9 cellular contexts compared by ENCODE assay signal in the genomic region with DNA sequence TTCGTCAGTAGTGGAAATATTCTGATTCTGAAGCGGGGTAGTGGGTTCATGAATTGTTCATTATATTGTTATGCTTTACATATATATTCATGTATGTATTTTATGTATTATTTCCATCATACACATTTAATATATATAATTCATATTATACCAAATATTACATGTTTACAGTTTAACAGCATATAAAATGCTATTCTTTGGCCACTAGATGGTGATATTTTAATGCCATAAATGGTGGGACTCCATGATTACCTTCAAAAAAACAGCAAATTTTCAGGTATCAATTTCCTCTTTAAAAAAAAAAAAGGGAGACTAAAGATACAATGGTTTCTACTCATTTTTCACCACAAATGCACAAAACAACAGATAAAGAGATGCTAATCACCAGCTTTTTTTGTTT. TPM values are rescaled to one million over a fixed set of nuclear protein-coding genes. Genes with fewer than 3 reads are reported as not detected.
DNase-seq lines count a peak whose midpoint lies in the region; ATAC-seq, FAIRE-seq and TF ChIP-seq lines count a peak whose summit lies in the region.
"Had no signal": no experiment of that assay in that cellular context is flagged by ENCODE, and none has a peak within 500 bp of the region (broad histone marks: within the 10 kb centered on the region; RNA-seq: fewer than 3 reads in every experiment).

No MANE protein-coding gene starts in this region.

- TF ChIP-seq CTCF in A549 (IDR thresholded peaks at IDR 0.05) (peak; percentile 63; the same call in 2 of the 3 replicates), GM13977 (IDR thresholded peaks at IDR 0.05; ENCODE audit: extremely low read depth, insufficient read depth, missing control alignments) (peak; percentile 36), Panc1 (IDR thresholded peaks at IDR 0.05) (peak; percentile 50; the same call in 1 of the 2 replicates), gastroesophageal sphincter (IDR thresholded peaks at IDR 0.05) (peak; percentile 25 to 48 (median 38))

- in situ Hi-C loops in GM13977 (cut with MboI; ENCODE audit: low pct_unique_long_range_greater_than_20kb, low sequenced_read_pairs, unreplicated experiment): loop anchor here (10.0 to 25.0 kb wide), 2 partner anchors 128 to 735 kb away; no protein-coding TSS in a partner anchor
- in situ Hi-C loops in Panc1 (cut with HindIII; ENCODE audit: low pct_unique_long_range_greater_than_20kb, low sequenced_read_pairs): no loop called here

- BruUV-seq in Panc1 (replicated peaks; lab: Mats Ljungman, UMichigan): no TSS peak

- H3K27ac ChIP-seq in A549 (no peak overlapping the region), Panc1 (ENCODE audit: low read length) (no peak overlapping the region), gastroesophageal sphincter (no peak overlapping the region), substantia nigra (ENCODE audit: low read depth, low read length, poor library complexity, severe bottlenecking) (no peak overlapping the region)

- peak; percentile 67 to 74 for TF ChIP-seq RAD21 in A549 (conservative IDR thresholded peaks at IDR 0.05 in 1 of 2, IDR thresholded peaks at IDR 0.05 in 1 of 2)

- CTCF ChIA-PET in A549 (lab: Yijun Ruan, JAX) (interaction anchor here (0.6 to 6.1 kb wide), 25 partner anchors 10 to 304 kb away, joined by 3 to 28 read pairs (median 3); a partner anchor contains a TSS), Panc1 (lab: Charles Lee) (no interaction called here)

- TF ChIP-seq EP300 in A549 (IDR thresholded peaks at IDR 0.05) (no peak), gastroesophageal sphincter (IDR thresholded peaks at IDR 0.05) (no peak)

- no peak overlapping the region for H3K4me3 ChIP-seq in A549
- H3K4me3 ChIP-seq in Panc1 (ENCODE audit: low read depth in 2 of 2, low read length in 2 of 2): no peak overlapping the region
- no peak overlapping the region for H3K4me3 ChIP-seq in gastroesophageal sphincter

- no peaks in the 10 kb centered on the region for H3K9me3 ChIP-seq in A549
- H3K9me3 ChIP-seq in Panc1 (ENCODE audit: control insufficient read depth, insufficient read depth, low read depth, low read length): no peaks in the 10 kb centered on the region
- no peaks in the 10 kb centered on the region for H3K9me3 ChIP-seq in gastroesophageal sphincter

- intact Hi-C loops in Panc1 (cut with micrococcal nuclease; ENCODE audit: unreplicated experiment): loop anchor here (1.0 kb wide), 1 partner anchor 127 kb away; no protein-coding TSS in a partner anchor

- no peak for FAIRE-seq in A549 (lab: Jason Lieb, UNC)

- POLR2A ChIA-PET in A549 (lab: Yijun Ruan, JAX): no interaction called here
- POLR2A ChIA-PET in Panc1 (lab: Charles Lee): no interaction called here

- H3K36me3 ChIP-seq in Panc1 (ENCODE audit: control insufficient read depth, insufficient read depth, low read length): peaks cover 1% of the 10 kb centered on the region; the same call in 1 of the 2 replicates
- peaks cover 4 to 66% of the 10 kb centered on the region in 2 donors for H3K36me3 ChIP-seq in gastroesophageal sphincter

- H3K4me1 ChIP-seq in A549: 0 out of 3 replicates have a peak, but pooled peaks cover 3% of the 10 kb centered on the region
- H3K4me1 ChIP-seq in Panc1 (ENCODE audit: control insufficient read depth, insufficient read depth, low read length): no peaks in the 10 kb centered on the region
- peaks cover 0 to 6% (median 0%) of the 10 kb centered on the region in 3 donors for H3K4me1 ChIP-seq in gastroesophageal sphincter

- TF ChIP-seq POLR2A in A549 (IDR thresholded peaks at IDR 0.05; ENCODE audit: low read length) (no peak), gastroesophageal sphincter (IDR thresholded peaks at IDR 0.05) (no peak)

- 48% methylated on average over 2 of the region's 2 CpGs for WGBS in A549 (ENCODE audit: missing lambda C conversion rate)
- WGBS in gastroesophageal sphincter (ENCODE audit: low coverage in 1 of 2), 2 donors: 81 to 98% methylated on average over 2 of the region's 2 CpGs

- H3K27me3 ChIP-seq in Panc1 (ENCODE audit: control insufficient read depth, insufficient read depth, low read length) (no peaks in the 10 kb centered on the region), gastroesophageal sphincter (no peaks in the 10 kb centered on the region)

- ATAC-seq in A549 (peak in 1 of 2 experiments; percentile 71; a peak in 3 of 6 replicates), Panc1 (no peak), gastroesophageal sphincter (no peak)

- H3K4me2 ChIP-seq in A549: no peak overlapping the region

- DNase-seq in A549 (ENCODE audit: low read depth in 1 of 2, low spot score in 1 of 2): peak in 1 of 2 experiments; percentile 37
- no peak for DNase-seq in GM13977 (ENCODE audit: low spot score)
- no peak for DNase-seq in Panc1 (ENCODE audit: low read depth, low spot score)
- no peak for DNase-seq in activated CD4-positive, alpha-beta T cell treated with anti-CD3 and anti-CD28 coated beads for 48 hours
- no peak for DNase-seq in occipital lobe (lab: John Stamatoyannopoulos, UW)
- no peak for DNase-seq in substantia nigra (lab: John Stamatoyannopoulos, UW)
- DNase-seq in stimulated activated CD8-positive, alpha-beta memory T cell treated with anti-CD3 and anti-CD28 coated beads, Interleukin-4, amount 100 ng/mL, for 48 hours: no peak

TF ChIP-seq in A549, 52 proteins besides CTCF, POLR2A, EP300 and RAD21:
- TF ChIP-seq RNF2 (IDR thresholded peaks at IDR 0.05; ENCODE audit: borderline replicate concordance, low read depth) (no peak), SMC3 (IDR thresholded peaks at IDR 0.05) (peak; percentile 74)

RNA-seq across cellular contexts. Expression of a gene that starts 41.0 kb away (rescaled TPM):
- polyA plus RNA-seq in A549 (2011; rRNA removed) (3.3 and 3.5 TPM in 2 replicates), A549 (2017; fragmentation: RNase III; extraction: RNeasy Plus Mini Kit Qiagen cat#74134 plus additional on column Dnase treatment) (2.6 to 3.3 TPM (median 2.8 TPM) in 3 replicates)
- polyA plus RNA-seq in A549 (2012; cell fraction: cytosol; rRNA removed): 1.4 and 2.8 TPM in 2 replicates
- polyA plus RNA-seq in A549 (2012; cell fraction: nucleus; rRNA removed): 5.9 and 7.0 TPM in 2 replicates
- 1.7 and 2.5 TPM in 2 replicates for polyA minus RNA-seq in A549 (2011; rRNA and poly(A)+ RNA removed)
- total RNA-seq in Panc1 (2021; ENCODE audit: unreplicated experiment) (not detected), gastroesophageal sphincter (1 to 10 TPM in 2 of 4 donors, under 1 TPM in 1, not detected in 1; 0.50 to 7.9 (median 1.2) TPM), occipital lobe (not detected)
- polyA plus RNA-seq in Panc1 (2012; ENCODE audit: insufficient read length): not detected
- total RNA-seq: temporal lobe had no signal
